Comparison of ENCODE assay signal across 8 cellular contexts in the genomic region with DNA sequence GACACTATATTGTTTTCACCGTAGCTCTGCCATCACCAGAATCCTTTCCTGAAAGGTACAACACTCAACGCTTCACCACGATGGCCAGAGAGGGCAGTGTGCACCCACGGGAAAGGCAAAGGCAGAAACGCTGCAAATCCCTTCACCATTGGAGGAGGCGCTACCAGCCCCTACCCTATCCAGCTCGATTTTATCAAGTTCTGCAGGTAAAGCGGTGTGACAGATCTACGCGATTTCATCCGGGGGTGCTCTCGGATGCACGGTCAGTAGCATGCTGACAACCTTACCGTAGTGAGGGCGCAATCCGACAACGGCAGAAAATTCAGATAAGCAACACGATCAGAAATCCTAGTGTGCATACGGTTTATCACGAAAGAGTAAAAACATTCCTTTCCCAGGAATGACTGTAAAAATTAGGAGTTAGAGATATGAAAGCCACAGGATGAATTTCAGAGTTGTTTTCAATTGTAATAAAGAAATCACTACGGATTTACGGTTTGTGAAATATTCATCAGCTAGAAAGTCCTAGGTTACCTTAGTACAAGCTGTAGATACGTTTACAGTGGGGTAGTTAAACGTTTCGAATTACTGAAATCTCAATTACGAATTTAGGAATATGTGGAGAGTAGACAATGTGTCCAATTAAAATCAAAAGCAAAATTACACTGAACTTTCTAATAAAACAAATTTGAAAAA. TPM values are rescaled to one million over a fixed set of nuclear protein-coding genes. Genes with fewer than 3 reads are reported as not detected.
DNase-seq lines count a peak whose midpoint lies in the region; ATAC-seq and TF ChIP-seq lines count a peak whose summit lies in the region.

No MANE protein-coding gene starts in this region.

- H3K36me3 Mint-ChIP-seq in CD8-positive, alpha-beta T cell = no peaks in the 10 kb centered on the region
- H3K36me3 Mint-ChIP-seq in activated CD4-positive, alpha-beta memory T cell treated with anti-CD3 and anti-CD28 coated beads, Interleukin-2, amount 10 ng/mL, durations not matched to agents 7 days and 5 days (ENCODE audit: low read depth) = no peaks in the 10 kb centered on the region

- TF ChIP-seq CTCF in CD8-positive, alpha-beta T cell (IDR thresholded peaks at IDR 0.05) = peak; percentile 85

- no peak overlapping the region for H3K27ac Mint-ChIP-seq in CD8-positive, alpha-beta T cell
- peak overlapping the region; percentile 32 for H3K27ac Mint-ChIP-seq in activated CD4-positive, alpha-beta memory T cell treated with anti-CD3 and anti-CD28 coated beads, Interleukin-2, amount 10 ng/mL, durations not matched to agents 7 days and 5 days

- H3K4me3 ChIP-seq in CD8-positive, alpha-beta T cell (ENCODE audit: low read depth, low read length) = peak overlapping the region; percentile 3

- peaks cover 21% of the 10 kb centered on the region for H3K4me1 Mint-ChIP-seq in CD8-positive, alpha-beta T cell (ENCODE audit: low read depth)
- peaks cover 55% of the 10 kb centered on the region for H3K4me1 Mint-ChIP-seq in activated CD4-positive, alpha-beta memory T cell treated with anti-CD3 and anti-CD28 coated beads, Interleukin-2, amount 10 ng/mL, durations not matched to agents 7 days and 5 days

- H3K36me3 ChIP-seq in CD8-positive, alpha-beta T cell (ENCODE audit: insufficient read depth, low read length) = no peaks in the 10 kb centered on the region

- peak; percentile 77 for ATAC-seq in CD8-positive, alpha-beta T cell
- peak; percentile 58 for ATAC-seq in GM19395 (IDR thresholded peaks at IDR 0.05; ENCODE audit: unreplicated experiment)
- peak; percentile 39 for ATAC-seq in HG03558 (IDR thresholded peaks at IDR 0.05; ENCODE audit: extremely low read depth, unreplicated experiment)

- H3K9me3 Mint-ChIP-seq in CD8-positive, alpha-beta T cell = no peaks in the 10 kb centered on the region
- H3K9me3 Mint-ChIP-seq in activated CD4-positive, alpha-beta memory T cell treated with anti-CD3 and anti-CD28 coated beads, Interleukin-2, amount 10 ng/mL, durations not matched to agents 7 days and 5 days = no peaks in the 10 kb centered on the region

- peaks cover 22% of the 10 kb centered on the region for H3K27me3 Mint-ChIP-seq in CD8-positive, alpha-beta T cell (ENCODE audit: low read depth)
- H3K27me3 Mint-ChIP-seq in activated CD4-positive, alpha-beta memory T cell treated with anti-CD3 and anti-CD28 coated beads, Interleukin-2, amount 10 ng/mL, durations not matched to agents 7 days and 5 days = peaks cover 14% of the 10 kb centered on the region

- intact Hi-C loops in CD8-positive, alpha-beta T cell (cut with DNase I, micrococcal nuclease) = loop anchor here (1.0 to 10.0 kb wide), 14 partner anchors 103 to 1490 kb away; a partner anchor contains a TSS

- DNase-seq in CD8-positive, alpha-beta T cell = peak; percentile 63 to 86 (median 74)
- DNase-seq in NCI-H748 treated with DMSO at 0.1 percent for 48 hours (lab: John Stamatoyannopoulos, UW) = peak; percentile 76
- peak; percentile 89 for DNase-seq in activated CD4-positive, alpha-beta memory T cell treated with anti-CD3 and anti-CD28 coated beads, Interleukin-2, amount 10 ng/mL, durations not matched to agents 7 days and 5 days
- DNase-seq in effector CD4-positive, alpha-beta T cell = peak; percentile 77
- peak; percentile 87 to 94 for DNase-seq in lung microvascular endothelial cell (ENCODE audit: low read depth in 2 of 2)
- peak; percentile 71 for DNase-seq in stimulated activated CD8-positive, alpha-beta memory T cell treated with anti-CD3 and anti-CD28 coated beads, Interleukin-12 subunit alpha, Interleukin-12 subunit beta, amount 100 ng/mL, for 1 hour (ENCODE audit: low read depth)

- peak overlapping the region; percentile 76 for H3K4me3 Mint-ChIP-seq in CD8-positive, alpha-beta T cell
- H3K4me3 Mint-ChIP-seq in activated CD4-positive, alpha-beta memory T cell treated with anti-CD3 and anti-CD28 coated beads, Interleukin-2, amount 10 ng/mL, durations not matched to agents 7 days and 5 days = peak overlapping the region; percentile 81

- POLR2A ChIA-PET in CD8-positive, alpha-beta T cell (lab: Charles Lee) = no interaction called here
- POLR2A ChIA-PET in activated CD4-positive, alpha-beta memory T cell treated with anti-CD3 and anti-CD28 coated beads, Interleukin-2, amount 10 ng/mL, durations not matched to agents 7 days and 5 days (lab: Charles Lee) = interaction anchor here (0.7 to 3.5 kb wide), 8 partner anchors 10 to 320 kb away, joined by 3 to 29 read pairs (median 7); a partner anchor contains a TSS

- no peak overlapping the region for H3K27ac ChIP-seq in CD8-positive, alpha-beta T cell (ENCODE audit: low read depth, low read length)

- no peaks in the 10 kb centered on the region for H3K9me3 ChIP-seq in CD8-positive, alpha-beta T cell (ENCODE audit: low read length)

- CTCF ChIA-PET in CD8-positive, alpha-beta T cell (lab: Charles Lee) = interaction anchor here (0.6 to 3.3 kb wide), 23 partner anchors 11 to 1493 kb away, joined by 3 to 36 read pairs (median 5); a partner anchor contains a TSS
- CTCF ChIA-PET in activated CD4-positive, alpha-beta memory T cell treated with anti-CD3 and anti-CD28 coated beads, Interleukin-2, amount 10 ng/mL, durations not matched to agents 7 days and 5 days (lab: Charles Lee) = interaction anchor here (0.6 to 5.3 kb wide), 44 partner anchors 8 to 1489 kb away, joined by 3 to 65 read pairs (median 4); a partner anchor contains a TSS

- peaks cover 5% of the 10 kb centered on the region for H3K27me3 ChIP-seq in CD8-positive, alpha-beta T cell (ENCODE audit: insufficient read depth, low read length)

- peaks cover 12% of the 10 kb centered on the region for H3K4me1 ChIP-seq in CD8-positive, alpha-beta T cell (ENCODE audit: insufficient read depth, low read length)

RNA-seq across cellular contexts. Expression of a gene that starts 1.8 kb away (rescaled TPM):
- total RNA-seq in CD8-positive, alpha-beta T cell = under 1 TPM; 0.44 to 0.62 TPM
- 10 to 100 TPM; 10.4 to 13.5 TPM for total RNA-seq in activated CD4-positive, alpha-beta memory T cell treated with anti-CD3 and anti-CD28 coated beads, Interleukin-2, amount 10 ng/mL, durations not matched to agents 7 days and 5 days
- total RNA-seq in lung microvascular endothelial cell = 10.5 and 14.8 TPM in 2 replicates
